In the genomic region with DNA sequence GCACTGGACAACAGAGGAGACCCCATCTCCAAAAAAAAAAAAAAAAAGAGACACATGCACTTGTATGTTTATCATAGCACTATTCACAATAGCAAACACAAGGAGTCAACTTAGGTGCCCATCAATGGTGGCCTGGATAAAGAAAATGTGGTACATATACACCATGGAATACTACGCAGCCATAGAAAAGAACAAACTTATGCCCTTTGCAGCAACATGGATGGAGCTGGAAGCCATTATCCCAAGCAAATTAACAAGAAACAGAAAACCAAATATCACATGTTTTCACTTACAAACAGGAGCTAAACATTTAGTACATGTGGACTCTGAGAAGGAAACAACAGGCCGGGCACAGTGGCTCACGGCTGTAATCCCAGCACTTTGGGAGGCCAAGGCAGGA, we compare ENCODE assay signal across 27 cellular contexts.
"Had no signal": no experiment of that assay in that cellular context is flagged by ENCODE, and none has a peak within 500 bp of the region (broad histone marks: within the 10 kb centered on the region; RNA-seq: fewer than 3 reads in every experiment).

No MANE protein-coding gene starts in this region.

- H3K4me3 ChIP-seq: pancreas, psoas muscle, right lobe of liver, sigmoid colon, stomach, thoracic aorta, thyroid gland, tibial nerve, upper lobe of left lung, vagina had no signal

- H3K27ac ChIP-seq: neutrophil, pancreas, psoas muscle, right lobe of liver, sigmoid colon, stomach, thoracic aorta, thyroid gland, tibial nerve, upper lobe of left lung, vagina had no signal

- H3K4me3 Mint-ChIP-seq: naive thymus-derived CD8-positive, alpha-beta T cell; natural killer cell treated with Interleukin-12 subunit alpha and Interleukin-12 subunit beta and Interleukin-15 and Interleukin-18, amount 100 ng/mL, for 72 hours; nephron progenitor cell; neural crest cell; stimulated activated effector memory CD8-positive, alpha-beta T cell treated with anti-CD3 and anti-CD28 coated beads, Interleukin-12 subunit alpha, Interleukin-12 subunit beta, amount 100 ng/mL, for 72 hours; stimulated activated naive B cell treated with anti-CD40 and anti-IgM and Interleukin-4, amounts not matched to agents 10 μg/mL and 1 μg/mL and 100 μg/mL, for 72 hours; stimulated activated naive CD8-positive, alpha-beta T cell treated with anti-CD3 and anti-CD28 coated beads, Interleukin-15, Interleukin-2, amounts not matched to agents 100 ng/mL and 50 ng/mL, for 24 hours had no signal

- H3K27me3 Mint-ChIP-seq: naive thymus-derived CD8-positive, alpha-beta T cell; natural killer cell treated with Interleukin-12 subunit alpha and Interleukin-12 subunit beta and Interleukin-15 and Interleukin-18, amount 100 ng/mL, for 72 hours; progenitor cell of endocrine pancreas; stimulated activated naive B cell treated with anti-CD40 and anti-IgM and Interleukin-4, amounts not matched to agents 10 μg/mL and 1 μg/mL and 100 μg/mL, for 72 hours; stimulated activated naive CD8-positive, alpha-beta T cell treated with anti-CD3 and anti-CD28 coated beads, Interleukin-15, Interleukin-2, amounts not matched to agents 100 ng/mL and 50 ng/mL, for 24 hours had no signal

- H3K9me3 Mint-ChIP-seq: natural killer cell treated with Interleukin-12 subunit alpha and Interleukin-12 subunit beta and Interleukin-15 and Interleukin-18, amount 100 ng/mL, for 72 hours; nephron progenitor cell; neural crest cell; stimulated activated effector memory CD8-positive, alpha-beta T cell treated with anti-CD3 and anti-CD28 coated beads, Interleukin-12 subunit alpha, Interleukin-12 subunit beta, amount 100 ng/mL, for 72 hours; stimulated activated naive CD8-positive, alpha-beta T cell treated with anti-CD3 and anti-CD28 coated beads, Interleukin-15, Interleukin-2, amounts not matched to agents 100 ng/mL and 50 ng/mL, for 24 hours had no signal

- DNase-seq: naive thymus-derived CD8-positive, alpha-beta T cell; nephron progenitor cell; nucleus accumbens; pancreas; psoas muscle; right lobe of liver; sigmoid colon; small intestine; stimulated activated CD4-positive, alpha-beta T cell treated with anti-CD3 and anti-CD28 coated beads, Interleukin-15, amount 100 ng/mL, for 24 hours; stimulated activated CD4-positive, alpha-beta T cell treated with anti-CD3 and anti-CD28 coated beads, Interleukin-2, amount 100 ng/mL, for 24 hours; stimulated activated CD4-positive, alpha-beta T cell treated with anti-CD3 and anti-CD28 coated beads, Interleukin-2, amount 100 ng/mL, for 48 hours; stimulated activated CD4-positive, alpha-beta T cell treated with anti-CD3 and anti-CD28 coated beads, Interleukin-4, amount 100 ng/mL, for 24 hours; stimulated activated naive B cell treated with anti-CD40 and anti-IgM and Interleukin-4, amounts not matched to agents 10 μg/mL and 1 μg/mL and 100 μg/mL, for 72 hours; stimulated activated naive CD4-positive, alpha-beta T cell treated with Interleukin-2 at 50 U/mL for 16 hours; stomach; thyroid gland; trophoblast cell; upper lobe of left lung had no signal

- H3K36me3 ChIP-seq: neutrophil, pancreas, right lobe of liver, thoracic aorta, thyroid gland, tibial nerve, upper lobe of left lung, vagina had no signal

- H3K27me3 ChIP-seq: neutrophil, pancreas, right lobe of liver, sigmoid colon, stomach, thyroid gland, tibial nerve, upper lobe of left lung, vagina had no signal

- H3K4me1 Mint-ChIP-seq: stimulated activated effector memory CD8-positive, alpha-beta T cell treated with anti-CD3 and anti-CD28 coated beads, Interleukin-12 subunit alpha, Interleukin-12 subunit beta, amount 100 ng/mL, for 72 hours; stimulated activated naive B cell treated with anti-CD40 and anti-IgM and Interleukin-4, amounts not matched to agents 10 μg/mL and 1 μg/mL and 100 μg/mL, for 72 hours had no signal

- H3K27ac Mint-ChIP-seq: naive thymus-derived CD8-positive, alpha-beta T cell; natural killer cell treated with Interleukin-12 subunit alpha and Interleukin-12 subunit beta and Interleukin-15 and Interleukin-18, amount 100 ng/mL, for 72 hours; nephron progenitor cell; progenitor cell of endocrine pancreas; stimulated activated effector memory CD8-positive, alpha-beta T cell treated with anti-CD3 and anti-CD28 coated beads, Interleukin-12 subunit alpha, Interleukin-12 subunit beta, amount 100 ng/mL, for 72 hours; stimulated activated naive B cell treated with anti-CD40 and anti-IgM and Interleukin-4, amounts not matched to agents 10 μg/mL and 1 μg/mL and 100 μg/mL, for 72 hours; stimulated activated naive CD8-positive, alpha-beta T cell treated with anti-CD3 and anti-CD28 coated beads, Interleukin-15, Interleukin-2, amounts not matched to agents 100 ng/mL and 50 ng/mL, for 24 hours had no signal
